9 cellular contexts compared by ENCODE assay signal in the genomic region with DNA sequence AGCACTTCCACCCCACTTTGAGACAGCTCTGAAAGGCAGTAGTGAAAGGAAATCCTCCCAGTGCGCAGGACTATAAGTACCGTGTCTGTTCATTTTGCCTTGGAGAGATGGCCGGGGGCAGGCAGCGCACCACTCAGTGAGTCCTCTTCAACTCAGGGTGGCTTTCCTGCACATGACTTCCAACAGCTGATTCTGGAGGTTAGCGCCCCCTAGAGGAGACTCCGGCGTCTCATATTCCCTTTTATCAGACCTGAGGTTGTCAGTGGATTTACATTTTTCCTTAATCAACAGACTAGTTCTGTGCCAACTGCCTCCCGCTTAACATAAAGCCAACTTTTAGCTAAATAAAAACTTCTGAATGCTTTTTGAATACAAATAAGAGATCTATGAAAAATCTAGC.
DNase-seq lines count a peak whose midpoint lies in the region; ATAC-seq and TF ChIP-seq lines count a peak whose summit lies in the region.
"Had no signal": no experiment of that assay in that cellular context is flagged by ENCODE, and none has a peak within 500 bp of the region (broad histone marks: within the 10 kb centered on the region; RNA-seq: fewer than 3 reads in every experiment).

No MANE protein-coding gene starts in this region.

- H3K9me3 ChIP-seq in left ventricle myocardium inferior (replicated peaks): no peaks in the 10 kb centered on the region
- no peaks in the 10 kb centered on the region for H3K9me3 ChIP-seq in effector memory CD4-positive, alpha-beta T cell (ENCODE audit: control insufficient read depth, low read length)

- H3K27me3 Mint-ChIP-seq in GM23338 (ENCODE audit: insufficient read depth, low read depth, poor library complexity): no peaks in the 10 kb centered on the region
- H3K27me3 Mint-ChIP-seq in T-helper 2 cell treated with Interferon-gamma antibody and Interleukin-4, amounts not matched to agents 5 μg/mL and 100 μg/mL, for 36 hours (ENCODE audit: low read depth): peaks cover 4% of the 10 kb centered on the region

- intact Hi-C loops in left ventricle myocardium inferior (cut with micrococcal nuclease): no loop called here

- H3K79me2 ChIP-seq in GM23338 (replicated peaks; ENCODE audit: insufficient read depth): no peaks in the 10 kb centered on the region

- no peak overlapping the region for H2AFZ ChIP-seq in GM23338

- H3K4me3 Mint-ChIP-seq in GM23338: no peak overlapping the region
- H3K4me3 Mint-ChIP-seq in T-helper 2 cell treated with Interferon-gamma antibody and Interleukin-4, amounts not matched to agents 5 μg/mL and 100 μg/mL, for 36 hours: no peak overlapping the region

- H3K4me2 ChIP-seq in GM23338: no peak overlapping the region

- TF ChIP-seq CTCF in GM23338 (conservative IDR thresholded peaks at IDR 0.05; ENCODE audit: low read depth in 2 of 2): peak; percentile 84 to 91
- TF ChIP-seq CTCF in left ventricle myocardium inferior (IDR thresholded peaks at IDR 0.05; ENCODE audit: borderline replicate concordance): no peak

- no peaks in the 10 kb centered on the region for H3K9me3 Mint-ChIP-seq in GM23338
- no peaks in the 10 kb centered on the region for H3K9me3 Mint-ChIP-seq in T-helper 2 cell treated with Interferon-gamma antibody and Interleukin-4, amounts not matched to agents 5 μg/mL and 100 μg/mL, for 36 hours

- no peaks in the 10 kb centered on the region for H3F3A ChIP-seq in GM23338 (replicated peaks; ENCODE audit: low read depth)

- ATAC-seq in GM23338 (peak; percentile 91), esophagus mucosa (no peak)

- H3K4me1 ChIP-seq in GM23338 (ENCODE audit: insufficient read depth) (no peaks in the 10 kb centered on the region), left ventricle myocardium inferior (peaks cover 14% of the 10 kb centered on the region)
- no peaks in the 10 kb centered on the region for H3K4me1 ChIP-seq in effector memory CD4-positive, alpha-beta T cell (ENCODE audit: control insufficient read depth, insufficient read depth, low read length, poor library complexity, severe bottlenecking)

- DNase-seq in DMS53 (lab: John Stamatoyannopoulos, UW): peak; percentile 43
- DNase-seq in DMS53 treated with DMSO at 0.1 percent for 48 hours (lab: John Stamatoyannopoulos, UW; ENCODE audit: unreplicated experiment): no peak
- peak; percentile 82 for DNase-seq in GM23338 (ENCODE audit: low spot score)
- peak; percentile 6 for DNase-seq in T-helper 2 cell treated with Interferon-gamma antibody and Interleukin-4, amounts not matched to agents 5 μg/mL and 100 μg/mL, for 36 hours (ENCODE audit: low spot score)
- peak; percentile 4 for DNase-seq in kidney tubule cell (ENCODE audit: low spot score)
- DNase-seq in left ventricle myocardium inferior: no peak
- DNase-seq in effector memory CD4-positive, alpha-beta T cell: no peak

- H4K20me1 ChIP-seq in GM23338 (replicated peaks; ENCODE audit: insufficient read depth): no peaks in the 10 kb centered on the region

- no peak overlapping the region for H3K27ac ChIP-seq in GM23338 (ENCODE audit: low read depth)
- H3K27ac ChIP-seq in left ventricle myocardium inferior (replicated peaks): no peak overlapping the region
- H3K27ac ChIP-seq in effector memory CD4-positive, alpha-beta T cell (ENCODE audit: insufficient read depth, low read length, poor library complexity, severe bottlenecking): no peak overlapping the region

- H3K4me1 Mint-ChIP-seq in GM23338: peaks cover 4% of the 10 kb centered on the region
- H3K4me1 Mint-ChIP-seq in T-helper 2 cell treated with Interferon-gamma antibody and Interleukin-4, amounts not matched to agents 5 μg/mL and 100 μg/mL, for 36 hours (ENCODE audit: low read depth): no peaks in the 10 kb centered on the region

- H3K27ac Mint-ChIP-seq in GM23338: no peak overlapping the region
- H3K27ac Mint-ChIP-seq in T-helper 2 cell treated with Interferon-gamma antibody and Interleukin-4, amounts not matched to agents 5 μg/mL and 100 μg/mL, for 36 hours: no peak overlapping the region

- H3K27me3 ChIP-seq in GM23338 (ENCODE audit: insufficient read depth) (no peaks in the 10 kb centered on the region), left ventricle myocardium inferior (ENCODE audit: low read depth) (no peaks in the 10 kb centered on the region)
- no peaks in the 10 kb centered on the region for H3K27me3 ChIP-seq in effector memory CD4-positive, alpha-beta T cell (replicated peaks; ENCODE audit: control insufficient read depth, insufficient read depth, low read length, poor library complexity, severe bottlenecking)

- H3K36me3 ChIP-seq in GM23338 (ENCODE audit: insufficient read depth): no peaks in the 10 kb centered on the region
- no peaks in the 10 kb centered on the region for H3K36me3 ChIP-seq in left ventricle myocardium inferior
- no peaks in the 10 kb centered on the region for H3K36me3 ChIP-seq in effector memory CD4-positive, alpha-beta T cell (ENCODE audit: control insufficient read depth, insufficient read depth, low read length)

- no peaks in the 10 kb centered on the region for H3K36me3 Mint-ChIP-seq in GM23338 (ENCODE audit: low read depth)
- no peaks in the 10 kb centered on the region for H3K36me3 Mint-ChIP-seq in T-helper 2 cell treated with Interferon-gamma antibody and Interleukin-4, amounts not matched to agents 5 μg/mL and 100 μg/mL, for 36 hours (ENCODE audit: low read depth)

- H3K4me3 ChIP-seq in GM23338 (no peak overlapping the region), left ventricle myocardium inferior (no peak overlapping the region)
- no peak overlapping the region for H3K4me3 ChIP-seq in effector memory CD4-positive, alpha-beta T cell (ENCODE audit: insufficient read depth, low read depth, low read length, poor library complexity, severe bottlenecking)
- H3K4me3 ChIP-seq: lung had no signal

- 0 out of 2 replicates have a peak, but pooled peaks cover 3% of the 10 kb centered on the region for H3K9me2 ChIP-seq in GM23338 (ENCODE audit: insufficient read depth)

TF ChIP-seq in GM23338, 12 proteins besides CTCF, POLR2A, EP300 and RAD21 (continues in another document):
- no peak for TF ChIP-seq REST (IDR thresholded peaks at IDR 0.05; ENCODE audit: unreplicated experiment)
- no peak for TF ChIP-seq EZH2phosphoT487 (IDR thresholded peaks at IDR 0.05; ENCODE audit: unreplicated experiment)
- TF ChIP-seq NANOG (IDR thresholded peaks at IDR 0.05; ENCODE audit: borderline replicate concordance): no peak
- no peak for TF ChIP-seq CREB1 (CRISPR knock-in tag; IDR thresholded peaks at IDR 0.05; ENCODE audit: low read depth)
- no peak for TF ChIP-seq ZNF331 (CRISPR knock-in tag; IDR thresholded peaks at IDR 0.05; ENCODE audit: low read depth)

Comparison
In these comparisons a context has a peak if more than half of its experiments do, and no peak if none do; other contexts are left out.
1. DNase-seq: peak in DMS53 (single experiment), GM23338 (single experiment), T-helper 2 cell treated with Interferon-gamma antibody and Interleukin-4, amounts not matched to agents 5 μg/mL and 100 μg/mL, for 36 hours (single experiment) and kidney tubule cell (single experiment); none in DMS53 treated with DMSO at 0.1 percent for 48 hours (single experiment), left ventricle myocardium inferior (single experiment) and effector memory CD4-positive, alpha-beta T cell (0 of 3).